In genomic region chr11:8291421-8292350, GRCh38 we compare ENCODE assay signal across 17 cellular contexts. TPM values are rescaled to one million over a fixed set of nuclear protein-coding genes. Genes with fewer than 3 reads are reported as not detected.
"Had no signal": no experiment of that assay in that cellular context is flagged by ENCODE, and none has a peak within 500 bp of the region (broad histone marks: within the 10 kb centered on the region; RNA-seq: fewer than 3 reads in every experiment).

No MANE protein-coding gene starts in this region.

- H3K27me3 ChIP-seq: brain microvascular endothelial cell, right lobe of liver, testis had no signal

- H3K36me3 Mint-ChIP-seq: activated naive CD8-positive, alpha-beta T cell treated with anti-CD3 and anti-CD28 coated beads for 36 hours had no signal

- H3K36me3 ChIP-seq: brain microvascular endothelial cell, right lobe of liver had no signal

- H3K4me1 ChIP-seq: parathyroid adenoma, right lobe of liver, testis had no signal

- H3K4me3 Mint-ChIP-seq: activated CD8-positive, alpha-beta T cell treated with anti-CD3 and anti-CD28 coated beads, Interleukin-2, amount 10 ng/mL, durations not matched to agents 7 days and 5 days; activated naive CD8-positive, alpha-beta T cell treated with anti-CD3 and anti-CD28 coated beads for 36 hours; nephron had no signal

- H3K4me3 ChIP-seq: lung, right lobe of liver, testis had no signal

- H3K9me3 Mint-ChIP-seq: activated naive CD8-positive, alpha-beta T cell treated with anti-CD3 and anti-CD28 coated beads for 36 hours; nephron had no signal

- H3K27me3 Mint-ChIP-seq: activated naive CD8-positive, alpha-beta T cell treated with anti-CD3 and anti-CD28 coated beads for 36 hours had no signal

- H3K79me2 ChIP-seq: parathyroid adenoma had no signal

- H3K4me1 Mint-ChIP-seq: activated naive CD8-positive, alpha-beta T cell treated with anti-CD3 and anti-CD28 coated beads for 36 hours had no signal

- ATAC-seq: activated CD8-positive, alpha-beta T cell treated with anti-CD3 and anti-CD28 coated beads, Interleukin-2, amount 10 ng/mL, durations not matched to agents 7 days and 5 days; right lobe of liver had no signal

- H2AFZ ChIP-seq: parathyroid adenoma had no signal

- H3K9me3 ChIP-seq: right lobe of liver, testis had no signal

- H3K27ac Mint-ChIP-seq: activated CD8-positive, alpha-beta T cell treated with anti-CD3 and anti-CD28 coated beads, Interleukin-2, amount 10 ng/mL, durations not matched to agents 7 days and 5 days; activated naive CD8-positive, alpha-beta T cell treated with anti-CD3 and anti-CD28 coated beads for 36 hours; nephron had no signal

- H3K27ac ChIP-seq: brain microvascular endothelial cell, parathyroid adenoma, right lobe of liver, testis had no signal

- H3K9ac ChIP-seq: parathyroid adenoma had no signal

- DNase-seq: activated CD8-positive, alpha-beta T cell treated with anti-CD3 and anti-CD28 coated beads, Interleukin-2, amount 10 ng/mL, durations not matched to agents 7 days and 5 days; activated gamma-delta T cell; activated naive CD8-positive, alpha-beta T cell treated with anti-CD3 and anti-CD28 coated beads for 36 hours; brain microvascular endothelial cell; dermis blood vessel endothelial cell; hypothalamus; stimulated activated CD4-positive, alpha-beta T cell treated with anti-CD3 and anti-CD28 coated beads, Interleukin-2, amount 100 ng/mL, for 24 hours; stimulated activated naive CD4-positive, alpha-beta T cell treated with Interleukin-2 at 50 U/mL for 16 hours; T-helper 9 cell; testis had no signal

RNA-seq across cellular contexts. Expression of gene LMO1, which starts 28.0 kb away (rescaled TPM):
- total RNA-seq: activated CD8-positive, alpha-beta T cell treated with anti-CD3 and anti-CD28 coated beads, Interleukin-2, amount 10 ng/mL, durations not matched to agents 7 days and 5 days; activated naive CD8-positive, alpha-beta T cell treated with anti-CD3 and anti-CD28 coated beads for 36 hours; dermis blood vessel endothelial cell; mucosa of gallbladder; right lobe of liver; SK-MEL-5; ureter had no signal
- polyA plus RNA-seq: lung had no signal
